In the genomic region with DNA sequence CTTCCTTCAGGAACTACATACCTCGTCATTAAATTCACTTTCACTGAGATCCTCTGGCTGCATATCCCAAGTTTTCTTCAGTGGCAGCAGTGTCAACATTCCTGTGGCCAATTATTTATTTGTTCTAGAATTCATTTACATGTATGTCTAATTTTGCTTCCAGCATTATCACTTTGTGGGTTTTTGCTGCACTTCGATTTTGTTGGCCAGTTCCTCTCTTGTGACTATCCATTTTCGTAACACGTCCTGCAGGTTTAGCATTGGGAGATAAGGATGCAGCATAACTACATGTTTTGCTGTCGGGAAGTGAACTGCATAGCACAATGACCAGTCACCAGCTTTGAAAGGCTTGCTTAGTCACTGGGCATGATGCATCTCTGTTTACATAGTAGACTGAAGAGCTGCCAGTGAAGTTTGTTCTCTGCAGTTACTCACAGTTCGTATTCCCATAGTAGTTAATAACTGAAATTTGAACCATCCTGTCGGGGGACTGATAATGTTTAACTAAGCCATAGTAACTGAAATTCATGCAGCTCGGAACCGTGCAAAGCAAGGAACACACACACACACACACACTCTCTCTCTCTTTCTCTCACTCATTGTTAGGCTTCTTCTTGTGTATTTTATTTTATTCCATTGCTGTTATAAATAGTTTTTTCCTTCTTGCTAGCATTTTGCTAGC, we compare ENCODE assay signal across 8 cellular contexts. TPM values are rescaled to one million over a fixed set of nuclear protein-coding genes. Genes with fewer than 3 reads are reported as not detected.
DNase-seq lines count a peak whose midpoint lies in the region; ATAC-seq and TF ChIP-seq lines count a peak whose summit lies in the region.

No MANE protein-coding gene starts in this region.

- H4K20me1 ChIP-seq in OCI-LY7 (ENCODE audit: insufficient read depth, low read length), result 0 out of 2 replicates have a peak, but pooled peaks cover 5% of the 10 kb centered on the region

- in situ Hi-C loops in SK-MEL-5 (cut with HindIII; ENCODE audit: low pct_unique_long_range_greater_than_20kb, low sequenced_read_pairs), result no loop called here

- ATAC-seq in sciatic nerve (peak; percentile 57), HG03196 (IDR thresholded peaks at IDR 0.05; ENCODE audit: unreplicated experiment) (no peak)

- TF ChIP-seq CTCF in OCI-LY7 (conservative IDR thresholded peaks at IDR 0.05; ENCODE audit: low read length), result no peak

- no peaks in the 10 kb centered on the region for H3K9me2 ChIP-seq in OCI-LY7 (ENCODE audit: insufficient read depth, low read length)

- BruUV-seq in OCI-LY7 (replicated peaks; lab: Mats Ljungman, UMichigan), result no TSS peak

- peaks cover 91% of the 10 kb centered on the region for H3K36me3 ChIP-seq in OCI-LY7 (ENCODE audit: insufficient read depth, low read length)

- intact Hi-C loops in sciatic nerve (cut with DNase I) (no loop called here), OCI-LY7 (cut with micrococcal nuclease; ENCODE audit: unreplicated experiment) (no loop called here)

- H2AFZ ChIP-seq in OCI-LY7 (ENCODE audit: low read length), result no peak overlapping the region

- H3K4me3 ChIP-seq in OCI-LY7 (ENCODE audit: low read depth, low read length, poor library complexity, severe bottlenecking), result no peak overlapping the region

- no peak overlapping the region for H3K27ac ChIP-seq in OCI-LY7 (ENCODE audit: low read depth, low read length, poor library complexity, severe bottlenecking)

- DNase-seq in HK-2 (ENCODE audit: unreplicated experiment) (peak; percentile 71), SK-MEL-5 (ENCODE audit: low read depth, low spot score) (peak; percentile 61), foreskin melanocyte (peak; percentile 81), sciatic nerve (ENCODE audit: low spot score) (no peak), NCI-H1048 (lab: John Stamatoyannopoulos, UW) (no peak), OCI-LY7 (ENCODE audit: low spot score) (no peak)
- DNase-seq in activated naive CD4-positive, alpha-beta T cell treated with anti-CD3 and anti-CD28 coated beads, Interleukin-2, amount 50 U/mL, for 16 hours, result no peak

- H3K9me3 ChIP-seq in OCI-LY7 (ENCODE audit: low read length), result no peaks in the 10 kb centered on the region

- H3K4me1 ChIP-seq in OCI-LY7 (ENCODE audit: insufficient read depth, low read length, poor library complexity, severe bottlenecking), result no peaks in the 10 kb centered on the region

- CTCF ChIA-PET in OCI-LY7 (lab: Charles Lee; ENCODE audit: unreplicated experiment), result no interaction called here

- POLR2A ChIA-PET in OCI-LY7 (lab: Charles Lee), result interaction anchor here (1.2 kb wide), 1 partner anchor 11 kb away, joined by 3 read pairs; no protein-coding TSS in a partner anchor

- H3K79me2 ChIP-seq in OCI-LY7 (ENCODE audit: insufficient read depth, low read depth, low read length), result peaks cover 38% of the 10 kb centered on the region; the same call in 1 of the 2 replicates

- H3K4me2 ChIP-seq in OCI-LY7 (ENCODE audit: low read length), result no peak overlapping the region

RNA-seq across cellular contexts. Expression of gene ZNF507, which starts 28.3 kb away (rescaled TPM):
- 9.4 and 9.8 TPM in 2 replicates for total RNA-seq in SK-MEL-5 (2014; rRNA removed; shearing (Covaris generic))
- 8.5 and 11.5 TPM in 2 replicates for polyA plus RNA-seq in SK-MEL-5 (2015; cell fraction: cytosol; rRNA removed)
- 30.1 and 35.6 TPM in 2 replicates for polyA plus RNA-seq in SK-MEL-5 (2015; cell fraction: nucleus; rRNA removed)
- total RNA-seq in sciatic nerve (29.0 TPM), OCI-LY7 (2022) (34.4 and 35.0 TPM in 2 replicates)
- total RNA-seq in OCI-LY7 (2014; rRNA removed; shearing (Covaris generic)), result 13.3 and 14.2 TPM in 2 replicates

RNA-seq across cellular contexts. Expression of gene DPY19L3, which starts 31.8 kb away (rescaled TPM):
- 8.0 and 12.8 TPM in 2 replicates for total RNA-seq in SK-MEL-5 (2014; rRNA removed; shearing (Covaris generic))
- polyA plus RNA-seq in SK-MEL-5 (2015; cell fraction: cytosol; rRNA removed), result 13.5 and 15.6 TPM in 2 replicates
- polyA plus RNA-seq in SK-MEL-5 (2015; cell fraction: nucleus; rRNA removed), result 97.7 and 121 TPM in 2 replicates
- total RNA-seq in sciatic nerve (43.6 TPM), OCI-LY7 (2022) (39.0 and 42.2 TPM in 2 replicates)
- total RNA-seq in OCI-LY7 (2014; rRNA removed; shearing (Covaris generic)), result 31.3 and 42.0 TPM in 2 replicates

Comparison
In these comparisons a context has a peak if more than half of its experiments do, and no peak if none do; other contexts are left out.
1. DNase-seq: peak in HK-2 (single experiment), SK-MEL-5 (single experiment) and foreskin melanocyte (single experiment); none in sciatic nerve (single experiment), NCI-H1048 (single experiment), OCI-LY7 (single experiment) and activated naive CD4-positive, alpha-beta T cell treated with anti-CD3 and anti-CD28 coated beads, Interleukin-2, amount 50 U/mL, for 16 hours (single experiment).